23 cellular contexts compared by ENCODE assay signal in the genomic region with DNA sequence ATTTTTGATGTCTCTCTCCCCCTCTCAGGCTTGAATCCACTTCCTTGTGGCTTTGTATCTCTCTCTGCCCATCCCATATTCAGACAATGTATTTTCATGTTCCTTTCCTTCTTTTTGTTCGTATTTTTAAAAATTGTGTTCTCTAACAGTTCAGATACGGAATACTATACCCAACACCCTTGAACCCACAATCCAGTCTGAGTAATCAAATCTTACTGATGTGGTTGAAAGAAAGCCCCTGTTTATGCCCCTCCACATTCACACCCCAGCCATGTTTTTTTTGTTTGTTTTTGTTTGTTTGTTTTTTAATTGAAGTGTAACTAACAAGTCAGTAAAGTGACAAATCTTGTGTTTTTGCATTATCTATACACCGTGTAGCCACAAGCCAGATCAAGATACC. TPM values are rescaled to one million over a fixed set of nuclear protein-coding genes. Genes with fewer than 3 reads are reported as not detected.
DNase-seq lines count a peak whose midpoint lies in the region; ATAC-seq, FAIRE-seq and TF ChIP-seq lines count a peak whose summit lies in the region.
"Had no signal": no experiment of that assay in that cellular context is flagged by ENCODE, and none has a peak within 500 bp of the region (broad histone marks: within the 10 kb centered on the region; RNA-seq: fewer than 3 reads in every experiment).

No MANE protein-coding gene starts in this region.

- peak overlapping the region; percentile 43 for H3K4me3 Mint-ChIP-seq in natural killer cell treated with Interleukin-12 subunit alpha and Interleukin-12 subunit beta and Interleukin-15 and Interleukin-18, amount 100 ng/mL, for 72 hours

- H3K27me3 Mint-ChIP-seq in natural killer cell treated with Interleukin-12 subunit alpha and Interleukin-12 subunit beta and Interleukin-15 and Interleukin-18, amount 100 ng/mL, for 72 hours: peaks cover 22 to 24% of the 10 kb centered on the region in 2 donors

- CTCF ChIA-PET in K562 (lab: Yijun Ruan, JAX; ENCODE audit: low intra/inter-chr PET ratio): no interaction called here

- H3K27ac ChIP-seq in HUES48 (ENCODE audit: low read depth, low read length) (peak overlapping the region; percentile 50), K562 (ENCODE audit: extremely low read depth, low read depth, low read length) (no peak overlapping the region)
- H3K27ac ChIP-seq: right atrium auricular region had no signal

- H3K9ac ChIP-seq in HUES48 (ENCODE audit: low read depth, low read length) (no peak overlapping the region), K562 (ENCODE audit: insufficient read depth in 1 of 2, low read depth in 2 of 2, low read length in 2 of 2) (no peak overlapping the region)

- TF ChIP-seq CTCF in GM06990 (IDR thresholded peaks at IDR 0.05; ENCODE audit: insufficient read depth, low read length, poor library complexity, severe bottlenecking) (no peak), K562 (IDR thresholded peaks at IDR 0.05 in 2 of 3, conservative IDR thresholded peaks at IDR 0.05 in 1 of 3; ENCODE audit: insufficient read depth in 2 of 3, low read depth in 1 of 3, low read length in 3 of 3) (no peak)

- H3K9me3 Mint-ChIP-seq in natural killer cell treated with Interleukin-12 subunit alpha and Interleukin-12 subunit beta and Interleukin-15 and Interleukin-18, amount 100 ng/mL, for 72 hours: no peaks in the 10 kb centered on the region

- H3K4me1 ChIP-seq in HUES48 (ENCODE audit: control insufficient read depth, insufficient read depth, low read length): peaks cover 9% of the 10 kb centered on the region; the same call in 1 of the 2 replicates
- peaks cover 6 to 47% of the 10 kb centered on the region in 2 experiments for H3K4me1 ChIP-seq in K562 (replicated peaks in 1 of 2; ENCODE audit: control insufficient read depth in 2 of 2, insufficient read depth in 2 of 2, low read length in 2 of 2)

- H3K79me2 ChIP-seq in K562 (ENCODE audit: control insufficient read depth, insufficient read depth, low read length): no peaks in the 10 kb centered on the region

- POLR2A ChIA-PET in K562 (lab: Yijun Ruan, JAX): interaction anchor here (1.1 kb wide), 1 partner anchor 41 kb away, joined by 3 read pairs; no protein-coding TSS in a partner anchor

- H2AFZ ChIP-seq in K562 (ENCODE audit: low read depth, low read length): no peak overlapping the region

- peak overlapping the region in 1 of 2 donors; percentile 70 for H3K27ac Mint-ChIP-seq in natural killer cell treated with Interleukin-12 subunit alpha and Interleukin-12 subunit beta and Interleukin-15 and Interleukin-18, amount 100 ng/mL, for 72 hours

- DNase-seq in GM06990 (ENCODE audit: extremely low read depth, insufficient read length): no peak
- no peak for DNase-seq in K562 (ENCODE audit: extremely low read depth in 1 of 4, low spot score in 3 of 4)
- no peak for DNase-seq in natural killer cell treated with Interleukin-12 subunit alpha and Interleukin-12 subunit beta and Interleukin-15 and Interleukin-18, amount 100 ng/mL, for 72 hours (ENCODE audit: low spot score)
- no peak for DNase-seq in midbrain (lab: John Stamatoyannopoulos, UW)
- DNase-seq in NCI-H1694 treated with DMSO at 0.1 percent for 48 hours (lab: John Stamatoyannopoulos, UW): no peak
- DNase-seq: activated CD4-positive, alpha-beta T cell treated with anti-CD3 and anti-CD28 coated beads for 4 hours; activated CD8-positive, alpha-beta memory T cell treated with anti-CD3 and anti-CD28 coated beads, Interleukin-2, amount 50 U/mL, for 4 hours; activated naive CD4-positive, alpha-beta T cell treated with anti-CD3 and anti-CD28 coated beads, Interleukin-2, amount 50 U/mL, for 16 hours; COR-L47; cortex of kidney; hippocampal formation; NCI-H1436 treated with DMSO at 0.1 percent for 48 hours; NCI-H774; occipital lobe; stimulated activated naive CD4-positive, alpha-beta T cell had no signal

- intact Hi-C loops in K562 (cut with micrococcal nuclease): no loop called here

- H3K36me3 ChIP-seq in GM06990 (ENCODE audit: control insufficient read depth, insufficient read depth, low read length) (peaks cover 6% of the 10 kb centered on the region), HUES48 (ENCODE audit: control insufficient read depth, insufficient read depth, low read length) (peaks cover 17% of the 10 kb centered on the region), K562 (ENCODE audit: control insufficient read depth, insufficient read depth, low read length) (peaks cover 19% of the 10 kb centered on the region; the same call in 1 of the 3 replicates)
- H3K36me3 ChIP-seq: right atrium auricular region had no signal

- H3K4me3 ChIP-seq in GM06990 (replicated peaks; ENCODE audit: low read depth, low read length) (peak overlapping the region; percentile 71), HUES48 (ENCODE audit: low read depth, low read length) (peak overlapping the region; percentile 61), K562 (no peak overlapping the region)
- H3K4me3 ChIP-seq: right atrium auricular region had no signal

- H3K9me1 ChIP-seq in K562 (ENCODE audit: control insufficient read depth, insufficient read depth, low read length): no peaks in the 10 kb centered on the region

- 47% methylated on average over 3 of the region's 3 CpGs for WGBS in K562 (ENCODE audit: insufficient coverage, low coverage, missing lambda C conversion rate)

- TF ChIP-seq RAD21 in K562 (CRISPR knock-in tag; conservative IDR thresholded peaks at IDR 0.05 in 1 of 2, IDR thresholded peaks at IDR 0.05 in 1 of 2): no peak

- no peak for TF ChIP-seq EP300 in K562 (IDR thresholded peaks at IDR 0.05; ENCODE audit: low read length)

- ATAC-seq in K562 (no peak), HG02678 (IDR thresholded peaks at IDR 0.05; ENCODE audit: unreplicated experiment) (no peak)
- ATAC-seq in natural killer cell treated with Interleukin-12 subunit alpha and Interleukin-12 subunit beta and Interleukin-15 and Interleukin-18, amount 100 ng/mL, for 72 hours: no peak
- ATAC-seq: SK-N-SH treated with all-trans-retinoic acid at 6 μM for 48 hours had no signal

- BruUV-seq in K562 (replicated peaks; lab: Mats Ljungman, UMichigan): no TSS peak

- in situ Hi-C loops in K562 (cut with MboI): no loop called here

- H4K20me1 ChIP-seq in K562 (replicated peaks; ENCODE audit: control insufficient read depth, insufficient read depth, low read length): no peaks in the 10 kb centered on the region

- TF ChIP-seq POLR2A in K562 (conservative IDR thresholded peaks at IDR 0.05): no peak

- peaks cover 15 to 16% of the 10 kb centered on the region in 2 donors for H3K4me1 Mint-ChIP-seq in natural killer cell treated with Interleukin-12 subunit alpha and Interleukin-12 subunit beta and Interleukin-15 and Interleukin-18, amount 100 ng/mL, for 72 hours (ENCODE audit: low read depth in 2 of 2)

- peaks cover 4% of the 10 kb centered on the region for H3K36me3 Mint-ChIP-seq in natural killer cell treated with Interleukin-12 subunit alpha and Interleukin-12 subunit beta and Interleukin-15 and Interleukin-18, amount 100 ng/mL, for 72 hours
- H3K36me3 Mint-ChIP-seq: brain had no signal

- peak; percentile 26 for FAIRE-seq in K562 (lab: Jason Lieb, UNC)
- FAIRE-seq: endothelial cell of umbilical vein had no signal

- H3K4me2 ChIP-seq in K562 (ENCODE audit: insufficient read depth, low read length): no peak overlapping the region

- no peaks in the 10 kb centered on the region for H3K27me3 ChIP-seq in GM06990 (replicated peaks; ENCODE audit: control insufficient read depth, insufficient read depth, low read length)
- no peaks in the 10 kb centered on the region for H3K27me3 ChIP-seq in HUES48 (ENCODE audit: control insufficient read depth, insufficient read depth, low read length)
- no peaks in the 10 kb centered on the region for H3K27me3 ChIP-seq in K562 (ENCODE audit: control insufficient read depth in 2 of 2, insufficient read depth in 2 of 2, low read length in 2 of 2)

- H3K9me3 ChIP-seq in HUES48 (ENCODE audit: control insufficient read depth, insufficient read depth, low read length): no peaks in the 10 kb centered on the region
- no peaks in the 10 kb centered on the region for H3K9me3 ChIP-seq in K562 (replicated peaks; ENCODE audit: control insufficient read depth, insufficient read depth, low read depth, low read length)
- H3K9me3 ChIP-seq: right atrium auricular region had no signal

RNA-seq across cellular contexts. Expression of gene SPIB, which starts 1.4 kb away (rescaled TPM):
- total RNA-seq in K562 (2011; cell fraction: chromatin; rRNA removed; ENCODE audit: low replicate concordance): 2.3 and 8.3 TPM in 2 replicates
- 4.6 and 5.2 TPM in 2 replicates for total RNA-seq in K562 (2011; cell fraction: nucleolus; rRNA removed)
- total RNA-seq in K562 (2011; cell fraction: nucleoplasm; rRNA removed): 3.9 and 4.4 TPM in 2 replicates
- total RNA-seq in K562 (2014; rRNA removed) (0.33 and 0.45 TPM in 2 replicates), K562 (2014; rRNA removed; fragmentation: Illumina TruSeq; extraction: Trizol) (0.22 and 0.25 TPM in 2 replicates), K562 (2015; rRNA removed; fragmentation: Illumina TruSeq; extraction: Trizol) (0.40 and 0.45 TPM in 2 replicates), K562 (2021) (1.0 and 1.3 TPM in 2 replicates)
- polyA plus RNA-seq in K562 (2011; rRNA removed) (0.46 and 0.60 TPM in 2 replicates), K562 (2014; fragmentation: Illumina TruSeq; extraction: Trizol) (0.24 and 0.76 TPM in 2 replicates), K562 (2014; fragmentation: Nextera tagmentation; extraction: Ambion mirVana) (under 1 TPM in 1 of 2 experiments, not detected in 1; 0.06 TPM), K562 (2014; rRNA removed) (0.53 and 0.92 TPM in 2 replicates)
- 0.41 and 0.94 TPM in 2 replicates for polyA plus RNA-seq in K562 (2011; cell fraction: cytosol; rRNA removed)
- 2.5 and 7.6 TPM in 2 replicates for polyA plus RNA-seq in K562 (2011; cell fraction: nucleus; rRNA removed)
- 0.53 and 1.1 TPM in 2 replicates for polyA plus RNA-seq in K562 (2012)
- polyA minus RNA-seq in K562 (2011; rRNA and poly(A)+ RNA removed): 0.06 and 0.07 TPM in 2 replicates
- not detected in 2 replicates for polyA minus RNA-seq in K562 (2011; cell fraction: cytosol; rRNA and poly(A)+ RNA removed)
- 0.33 and 0.94 TPM in 2 replicates for polyA minus RNA-seq in K562 (2011; cell fraction: nucleus; rRNA and poly(A)+ RNA removed)
- 1 to 10 TPM in 1 of 2 donors, under 1 TPM in 1; 0.38 to 4.2 TPM for total RNA-seq in natural killer cell treated with Interleukin-12 subunit alpha and Interleukin-12 subunit beta and Interleukin-15 and Interleukin-18, amount 100 ng/mL, for 72 hours
- total RNA-seq: Daoy, endothelial cell of umbilical vein, occipital lobe, right atrium auricular region, RPMI7951 had no signal
- polyA plus RNA-seq: endothelial cell of umbilical vein had no signal

RNA-seq across cellular contexts. Expression of gene MYBPC2, which starts 12.6 kb away (rescaled TPM):
- 0.30 and 0.67 TPM in 2 replicates for total RNA-seq in K562 (2011; cell fraction: chromatin; rRNA removed; ENCODE audit: low replicate concordance)
- not detected in 2 replicates for total RNA-seq in K562 (2011; cell fraction: nucleolus; rRNA removed)
- total RNA-seq in K562 (2011; cell fraction: nucleoplasm; rRNA removed): not detected in 2 replicates
- total RNA-seq in K562 (2014; rRNA removed) (not detected in 2 replicates), K562 (2014; rRNA removed; fragmentation: Illumina TruSeq; extraction: Trizol) (not detected in 2 replicates), K562 (2015; rRNA removed; fragmentation: Illumina TruSeq; extraction: Trizol) (not detected in 2 replicates), K562 (2021) (0.04 TPM in 1 of 2 replicates, not detected in the other)
- polyA plus RNA-seq in K562 (2011; rRNA removed) (0.14 and 0.19 TPM in 2 replicates), K562 (2014; fragmentation: Illumina TruSeq; extraction: Trizol) (not detected in 2 replicates), K562 (2014; fragmentation: Nextera tagmentation; extraction: Ambion mirVana) (not detected), K562 (2014; rRNA removed) (0.01 TPM in 1 of 2 replicates, not detected in the other)
- 0.06 and 0.07 TPM in 2 replicates for polyA plus RNA-seq in K562 (2011; cell fraction: cytosol; rRNA removed)
- 0.31 and 0.60 TPM in 2 replicates for polyA plus RNA-seq in K562 (2011; cell fraction: nucleus; rRNA removed)
- 0.01 TPM in 1 of 2 replicates, not detected in the other for polyA plus RNA-seq in K562 (2012)
- polyA minus RNA-seq in K562 (2011; rRNA and poly(A)+ RNA removed): 0.06 TPM in 1 of 2 replicates, not detected in the other
- not detected in 2 replicates for polyA minus RNA-seq in K562 (2011; cell fraction: cytosol; rRNA and poly(A)+ RNA removed)
- 0.22 TPM in 1 of 2 replicates, not detected in the other for polyA minus RNA-seq in K562 (2011; cell fraction: nucleus; rRNA and poly(A)+ RNA removed)
- total RNA-seq in natural killer cell treated with Interleukin-12 subunit alpha and Interleukin-12 subunit beta and Interleukin-15 and Interleukin-18, amount 100 ng/mL, for 72 hours: under 1 TPM in 1 of 2 donors, not detected in 1; 0.50 TPM
- total RNA-seq: Daoy, endothelial cell of umbilical vein, occipital lobe, right atrium auricular region, RPMI7951 had no signal

RNA-seq across cellular contexts. Expression of gene POLD1, which starts 36.0 kb away (rescaled TPM):
- 79.9 and 373 TPM in 2 replicates for total RNA-seq in K562 (2011; cell fraction: chromatin; rRNA removed; ENCODE audit: low replicate concordance)
- total RNA-seq in K562 (2011; cell fraction: nucleolus; rRNA removed): 460 and 477 TPM in 2 replicates
- 147 and 179 TPM in 2 replicates for total RNA-seq in K562 (2011; cell fraction: nucleoplasm; rRNA removed)
- total RNA-seq in K562 (2014; rRNA removed) (258 and 338 TPM in 2 replicates), K562 (2014; rRNA removed; fragmentation: Illumina TruSeq; extraction: Trizol) (15.3 and 28.3 TPM in 2 replicates), K562 (2015; rRNA removed; fragmentation: Illumina TruSeq; extraction: Trizol) (89.4 and 95.2 TPM in 2 replicates), K562 (2021) (296 and 312 TPM in 2 replicates)
- polyA plus RNA-seq in K562 (2011; rRNA removed) (45.2 and 88.6 TPM in 2 replicates), K562 (2014; fragmentation: Illumina TruSeq; extraction: Trizol) (47.8 and 97.9 TPM in 2 replicates), K562 (2014; fragmentation: Nextera tagmentation; extraction: Ambion mirVana) (1 to 10 TPM; 1.3 to 6.4 TPM), K562 (2014; rRNA removed) (161 and 163 TPM in 2 replicates)
- polyA plus RNA-seq in K562 (2011; cell fraction: cytosol; rRNA removed): 86.2 and 222 TPM in 2 replicates
- polyA plus RNA-seq in K562 (2011; cell fraction: nucleus; rRNA removed): 460 and 607 TPM in 2 replicates
- polyA plus RNA-seq in K562 (2012): 164 and 224 TPM in 2 replicates
- 33.3 and 52.7 TPM in 2 replicates for polyA minus RNA-seq in K562 (2011; rRNA and poly(A)+ RNA removed)
- polyA minus RNA-seq in K562 (2011; cell fraction: cytosol; rRNA and poly(A)+ RNA removed): 165 and 236 TPM in 2 replicates
- 166 and 171 TPM in 2 replicates for polyA minus RNA-seq in K562 (2011; cell fraction: nucleus; rRNA and poly(A)+ RNA removed)
- 100 to 1,000 TPM in 1 of 2 donors, 10 to 100 TPM in 1; 80.0 to 246 TPM for total RNA-seq in natural killer cell treated with Interleukin-12 subunit alpha and Interleukin-12 subunit beta and Interleukin-15 and Interleukin-18, amount 100 ng/mL, for 72 hours

RNA-seq across cellular contexts. Expression of gene NR1H2, which starts 43.9 kb away (rescaled TPM):
- 31.6 and 83.2 TPM in 2 replicates for total RNA-seq in K562 (2011; cell fraction: chromatin; rRNA removed; ENCODE audit: low replicate concordance)
- 66.3 and 72.5 TPM in 2 replicates for total RNA-seq in K562 (2011; cell fraction: nucleolus; rRNA removed)
- total RNA-seq in K562 (2011; cell fraction: nucleoplasm; rRNA removed): 41.0 and 45.6 TPM in 2 replicates
- total RNA-seq in K562 (2014; rRNA removed) (51.4 and 68.1 TPM in 2 replicates), K562 (2014; rRNA removed; fragmentation: Illumina TruSeq; extraction: Trizol) (10.6 and 12.3 TPM in 2 replicates), K562 (2015; rRNA removed; fragmentation: Illumina TruSeq; extraction: Trizol) (32.9 and 35.0 TPM in 2 replicates), K562 (2021) (56.7 and 58.2 TPM in 2 replicates)
- polyA plus RNA-seq in K562 (2011; rRNA removed) (24.0 and 37.5 TPM in 2 replicates), K562 (2014; fragmentation: Illumina TruSeq; extraction: Trizol) (23.8 and 51.0 TPM in 2 replicates), K562 (2014; fragmentation: Nextera tagmentation; extraction: Ambion mirVana) (1 to 10 TPM in 1 of 2 experiments, under 1 TPM in 1; 0.11 to 1.5 TPM), K562 (2014; rRNA removed) (61.9 and 73.8 TPM in 2 replicates)
- polyA plus RNA-seq in K562 (2011; cell fraction: cytosol; rRNA removed): 42.2 and 70.3 TPM in 2 replicates
- 71.7 and 110 TPM in 2 replicates for polyA plus RNA-seq in K562 (2011; cell fraction: nucleus; rRNA removed)
- polyA plus RNA-seq in K562 (2012): 51.4 and 65.3 TPM in 2 replicates
- polyA minus RNA-seq in K562 (2011; rRNA and poly(A)+ RNA removed): 12.7 and 17.8 TPM in 2 replicates
- polyA minus RNA-seq in K562 (2011; cell fraction: cytosol; rRNA and poly(A)+ RNA removed): 15.7 and 17.4 TPM in 2 replicates
- 28.8 and 37.7 TPM in 2 replicates for polyA minus RNA-seq in K562 (2011; cell fraction: nucleus; rRNA and poly(A)+ RNA removed)
- 10 to 100 TPM; 84.5 to 91.9 TPM for total RNA-seq in natural killer cell treated with Interleukin-12 subunit alpha and Interleukin-12 subunit beta and Interleukin-15 and Interleukin-18, amount 100 ng/mL, for 72 hours

RNA-seq across cellular contexts. Expression of gene NAPSA, which starts 54.7 kb away (rescaled TPM):
- 3.9 and 8.3 TPM in 2 replicates for total RNA-seq in K562 (2011; cell fraction: chromatin; rRNA removed; ENCODE audit: low replicate concordance)
- 5.0 and 5.5 TPM in 2 replicates for total RNA-seq in K562 (2011; cell fraction: nucleolus; rRNA removed)
- total RNA-seq in K562 (2011; cell fraction: nucleoplasm; rRNA removed): 3.6 and 5.6 TPM in 2 replicates
- 0.41 and 0.78 TPM in 2 replicates for total RNA-seq in K562 (2014; rRNA removed)
- 0.45 and 0.65 TPM in 2 replicates for total RNA-seq in K562 (2014; rRNA removed; fragmentation: Illumina TruSeq; extraction: Trizol)
- total RNA-seq in K562 (2015; rRNA removed; fragmentation: Illumina TruSeq; extraction: Trizol): 0.45 and 0.76 TPM in 2 replicates
- total RNA-seq in K562 (2021): 1.9 and 2.3 TPM in 2 replicates
- 1.2 and 1.9 TPM in 2 replicates for polyA plus RNA-seq in K562 (2011; rRNA removed)
- polyA plus RNA-seq in K562 (2011; cell fraction: cytosol; rRNA removed): 1.4 and 1.9 TPM in 2 replicates
- 11.3 and 12.5 TPM in 2 replicates for polyA plus RNA-seq in K562 (2011; cell fraction: nucleus; rRNA removed)
- polyA plus RNA-seq in K562 (2012): 2.0 and 3.0 TPM in 2 replicates
- polyA plus RNA-seq in K562 (2014; fragmentation: Illumina TruSeq; extraction: Trizol): 0.89 and 1.1 TPM in 2 replicates
- under 1 TPM; 0.25 to 0.49 TPM for polyA plus RNA-seq in K562 (2014; fragmentation: Nextera tagmentation; extraction: Ambion mirVana)
- 0.69 and 1.6 TPM in 2 replicates for polyA plus RNA-seq in K562 (2014; rRNA removed)
- polyA minus RNA-seq in K562 (2011; rRNA and poly(A)+ RNA removed): 0.42 and 0.57 TPM in 2 replicates
- 1.5 TPM in 1 of 2 replicates, not detected in the other for polyA minus RNA-seq in K562 (2011; cell fraction: cytosol; rRNA and poly(A)+ RNA removed)
- polyA minus RNA-seq in K562 (2011; cell fraction: nucleus; rRNA and poly(A)+ RNA removed): 2.0 and 2.2 TPM in 2 replicates
- total RNA-seq in natural killer cell treated with Interleukin-12 subunit alpha and Interleukin-12 subunit beta and Interleukin-15 and Interleukin-18, amount 100 ng/mL, for 72 hours: 10 to 100 TPM in 1 of 2 donors, 1 to 10 TPM in 1; 2.4 to 12.4 TPM
- total RNA-seq: Daoy, endothelial cell of umbilical vein, RPMI7951 had no signal
